1 cellular context compared by ENCODE assay signal in the genomic region with DNA sequence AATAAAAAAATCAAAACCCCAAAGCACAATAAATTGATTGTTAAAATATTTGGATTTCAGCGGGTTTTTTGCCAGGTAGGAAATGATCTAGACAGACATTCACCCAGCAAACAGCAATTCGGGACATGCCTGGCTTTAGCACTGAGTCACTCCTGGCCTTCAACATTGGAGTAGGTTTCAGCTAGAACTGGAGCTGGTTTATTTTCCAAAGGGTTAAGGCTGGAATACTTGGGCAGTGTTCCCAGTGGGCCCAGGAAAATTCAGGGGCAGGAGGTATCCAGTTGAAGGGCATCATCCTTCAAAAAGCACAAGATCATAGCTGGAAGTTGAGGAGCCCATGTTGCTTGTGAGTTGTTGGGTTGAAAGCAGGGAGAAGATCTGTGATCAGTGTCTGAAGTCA.
TF ChIP-seq lines count a peak whose summit lies in the region.

No MANE protein-coding gene starts in this region.

TF ChIP-seq in IMR-90, 13 proteins besides CTCF, POLR2A, EP300 and RAD21 (continued from another document):
- TF ChIP-seq RCOR1 (IDR thresholded peaks at IDR 0.05; ENCODE audit: insufficient replicate concordance, low read length), result no peak
- TF ChIP-seq, protein P1, sequence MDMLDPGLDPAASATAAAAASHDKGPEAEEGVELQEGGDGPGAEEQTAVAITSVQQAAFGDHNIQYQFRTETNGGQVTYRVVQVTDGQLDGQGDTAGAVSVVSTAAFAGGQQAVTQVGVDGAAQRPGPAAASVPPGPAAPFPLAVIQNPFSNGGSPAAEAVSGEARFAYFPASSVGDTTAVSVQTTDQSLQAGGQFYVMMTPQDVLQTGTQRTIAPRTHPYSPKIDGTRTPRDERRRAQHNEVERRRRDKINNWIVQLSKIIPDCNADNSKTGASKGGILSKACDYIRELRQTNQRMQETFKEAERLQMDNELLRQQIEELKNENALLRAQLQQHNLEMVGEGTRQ (IDR thresholded peaks at IDR 0.05; ENCODE audit: low read depth, low read length), result no peak
- TF ChIP-seq MAZ (IDR thresholded peaks at IDR 0.05; ENCODE audit: borderline replicate concordance, low read depth, low read length), result no peak
TF ChIP-seq in IMR-90: peak in this region for 0.
